ENCODE assay signal across 8 cellular contexts in genomic region chr11:88175707-88176066, GRCh38.
A peak's percentile ranks its signal among the peaks of the same experiment; 100 is the strongest.
DNase-seq lines count a peak whose midpoint lies in the region; ATAC-seq, FAIRE-seq and TF ChIP-seq lines count a peak whose summit lies in the region.

No MANE protein-coding gene starts in this region.

- H3K36me3 ChIP-seq in NT2/D1 (ENCODE audit: insufficient read depth, insufficient read length, low read length): no peaks in the 10 kb centered on the region

- H3K27ac Mint-ChIP-seq in stimulated activated naive CD8-positive, alpha-beta T cell treated with anti-CD3 and anti-CD28 coated beads, Interleukin-15, amount 100 ng/mL, for 72 hours: peak overlapping the region in 1 of 2 donors; percentile 96

- peak; percentile 30 for ATAC-seq in stimulated activated naive CD8-positive, alpha-beta T cell treated with anti-CD3 and anti-CD28 coated beads, Interleukin-15, amount 100 ng/mL, for 72 hours

- H3K27me3 ChIP-seq in NT2/D1 (ENCODE audit: insufficient read depth, insufficient read length): peaks cover 2% of the 10 kb centered on the region

- no peak for TF ChIP-seq CTCF in foreskin fibroblast (IDR thresholded peaks at IDR 0.05; ENCODE audit: low read depth, low read length)

- H3K4me1 Mint-ChIP-seq in stimulated activated naive CD8-positive, alpha-beta T cell treated with anti-CD3 and anti-CD28 coated beads, Interleukin-15, amount 100 ng/mL, for 72 hours: peaks cover 72% of the 10 kb centered on the region

- peak overlapping the region; percentile 33 for H3K4me3 ChIP-seq in NT2/D1 (ENCODE audit: insufficient read length, low read depth)
- H3K4me3 ChIP-seq in foreskin fibroblast (ENCODE audit: low read depth in 1 of 2, low read length in 2 of 2): peak overlapping the region; percentile 61 to 72

- DNase-seq in NCI-H82 (lab: John Stamatoyannopoulos, UW) (peak; percentile 0), NCI-H82 treated with DMSO at 0.1 percent for 48 hours (lab: John Stamatoyannopoulos, UW; ENCODE audit: unreplicated experiment) (no peak), NT2/D1 (ENCODE audit: low read depth, low spot score) (no peak), foreskin fibroblast (peak in 1 of 2 donors; percentile 55), SIG-M5 (lab: John Stamatoyannopoulos, UW) (no peak), amygdala (lab: John Stamatoyannopoulos, UW) (no peak), HTR-8/SVneo (ENCODE audit: insufficient read length, low spot score) (no peak)
- no peak for DNase-seq in stimulated activated naive CD8-positive, alpha-beta T cell treated with anti-CD3 and anti-CD28 coated beads, Interleukin-15, amount 100 ng/mL, for 72 hours

- no peak for FAIRE-seq in HTR-8/SVneo (lab: Jason Lieb, UNC)

- H3K9ac ChIP-seq in NT2/D1 (ENCODE audit: insufficient read length, low read depth): peak overlapping the region; percentile 56

- H3K9me3 ChIP-seq in NT2/D1 (ENCODE audit: insufficient read depth, low read length): no peaks in the 10 kb centered on the region

- H3K27me3 Mint-ChIP-seq in stimulated activated naive CD8-positive, alpha-beta T cell treated with anti-CD3 and anti-CD28 coated beads, Interleukin-15, amount 100 ng/mL, for 72 hours: peaks cover 3% of the 10 kb centered on the region

- H3K4me1 ChIP-seq in NT2/D1 (ENCODE audit: insufficient read depth, insufficient read length): no peaks in the 10 kb centered on the region

- no peaks in the 10 kb centered on the region for H3K9me3 Mint-ChIP-seq in stimulated activated naive CD8-positive, alpha-beta T cell treated with anti-CD3 and anti-CD28 coated beads, Interleukin-15, amount 100 ng/mL, for 72 hours

- H3K4me3 Mint-ChIP-seq in stimulated activated naive CD8-positive, alpha-beta T cell treated with anti-CD3 and anti-CD28 coated beads, Interleukin-15, amount 100 ng/mL, for 72 hours: peak overlapping the region; percentile 84 to 89
